Comparison of ENCODE assay signal across 26 cellular contexts in genomic region chr9:129013674-129014073, GRCh38. TPM values are rescaled to one million over a fixed set of nuclear protein-coding genes. Genes with fewer than 3 reads are reported as not detected.
A peak's percentile ranks its signal among the peaks of the same experiment; 100 is the strongest.
DNase-seq lines count a peak whose midpoint lies in the region; ATAC-seq and TF ChIP-seq lines count a peak whose summit lies in the region.
"Had no signal": no experiment of that assay in that cellular context is flagged by ENCODE, and none has a peak within 500 bp of the region (broad histone marks: within the 10 kb centered on the region; RNA-seq: fewer than 3 reads in every experiment).

No MANE protein-coding gene starts in this region.

- 86 to 92% (median 90%) methylated on average over 11 of the region's 11 CpGs for WGBS in psoas muscle, 3 donors

- in situ Hi-C loops in G401 (cut with HindIII; ENCODE audit: low sequenced_read_pairs), result no loop called here

- H3K36me3 ChIP-seq in WERI-Rb-1 (peaks cover 80% of the 10 kb centered on the region), psoas muscle (ENCODE audit: insufficient read depth in 1 of 2, low read depth in 1 of 2) (peaks cover 0 to 96% of the 10 kb centered on the region in 2 donors), right atrium auricular region (peaks cover 30% of the 10 kb centered on the region)

- DNase-seq in G401 (ENCODE audit: low spot score), result peak; percentile 27
- no peak for DNase-seq in WERI-Rb-1
- DNase-seq in psoas muscle, result no peak
- DNase-seq in right atrium auricular region (ENCODE audit: low spot score), result no peak
- no peak for DNase-seq in HuH-7.5 (ENCODE audit: low spot score)
- no peak for DNase-seq in NCI-H1417 (lab: John Stamatoyannopoulos, UW)
- DNase-seq: AML-193; CD4-positive, alpha-beta memory T cell; COR-L47; GDM1; GOT3; HCEC 1CT; KBM-7; MM.1S; NCI-H1694 treated with DMSO at 0.1 percent for 48 hours; NCI-H2081; NCI-H2227 treated with DMSO at 0.1 percent for 48 hours; NCI-H510A; NCI-H69; SHP77 treated with DMSO at 0.1 percent for 48 hours had no signal

- H3K4me1 ChIP-seq in psoas muscle (no peaks in the 10 kb centered on the region), right atrium auricular region (no peaks in the 10 kb centered on the region)

- no peak for TF ChIP-seq CTCF in WERI-Rb-1 (IDR thresholded peaks at IDR 0.05; ENCODE audit: low read depth, low read length)
- TF ChIP-seq CTCF in psoas muscle (IDR thresholded peaks at IDR 0.05), result no peak
- no peak for TF ChIP-seq CTCF in right atrium auricular region (IDR thresholded peaks at IDR 0.05)

- H3K9me3 ChIP-seq in WERI-Rb-1 (ENCODE audit: severe bottlenecking) (no peaks in the 10 kb centered on the region), psoas muscle (no peaks in the 10 kb centered on the region), right atrium auricular region (no peaks in the 10 kb centered on the region)
- H3K9me3 ChIP-seq: BLaER1 treated with 17β-estradiol and CSF1 and Interleukin-3, amounts not matched to agents 10 nM and 100 nM had no signal

- peak overlapping the region; percentile 7 for H3K27ac ChIP-seq in WERI-Rb-1
- H3K27ac ChIP-seq in psoas muscle, result no peak overlapping the region
- no peak overlapping the region for H3K27ac ChIP-seq in right atrium auricular region
- H3K27ac ChIP-seq: BLaER1 treated with 17β-estradiol and CSF1 and Interleukin-3, amounts not matched to agents 10 nM and 100 nM; HL-60 had no signal

- intact Hi-C loops in psoas muscle (cut with DNase I), result no loop called here

- ATAC-seq in esophagus mucosa (peak; percentile 2), psoas muscle (peak in 3 of 4 donors; percentile 9 to 75 (median 19)), GM19397 (IDR thresholded peaks at IDR 0.05; ENCODE audit: unreplicated experiment) (no peak)
- ATAC-seq: GM12878, Panc1 had no signal

- H3K27me3 ChIP-seq in WERI-Rb-1 (ENCODE audit: insufficient read depth, low read depth, severe bottlenecking) (no peaks in the 10 kb centered on the region), psoas muscle (ENCODE audit: insufficient read depth in 3 of 3, low read length in 2 of 3) (no peaks in the 10 kb centered on the region), right atrium auricular region (no peaks in the 10 kb centered on the region)
- H3K27me3 ChIP-seq: BLaER1 treated with 17β-estradiol and CSF1 and Interleukin-3, amounts not matched to agents 10 nM and 100 nM had no signal

- H3K4me3 ChIP-seq in WERI-Rb-1 (ENCODE audit: low read depth, low read length), result no peak overlapping the region
- no peak overlapping the region for H3K4me3 ChIP-seq in psoas muscle
- H3K4me3 ChIP-seq in right atrium auricular region, result no peak overlapping the region
- H3K4me3 ChIP-seq: BLaER1 treated with 17β-estradiol and CSF1 and Interleukin-3, amounts not matched to agents 10 nM and 100 nM; GM12878 had no signal

RNA-seq across cellular contexts. Expression of gene SH3GLB2, which starts 14.5 kb away (rescaled TPM):
- total RNA-seq in G401 (2014; rRNA removed; shearing (Covaris generic)), result 43.6 and 54.3 TPM in 2 replicates
- 101 TPM for total RNA-seq in esophagus mucosa
- total RNA-seq in psoas muscle, result 10 to 100 TPM; 33.8 to 56.8 (median 45.1) TPM
- 10 to 100 TPM; 22.2 to 33.5 (median 28.0) TPM for polyA plus RNA-seq in psoas muscle
- 10 to 100 TPM; 25.6 to 41.3 TPM for total RNA-seq in right atrium auricular region

RNA-seq across cellular contexts. Expression of gene MIGA2, which starts 22.8 kb away (rescaled TPM):
- 7.8 and 20.5 TPM in 2 replicates for total RNA-seq in G401 (2014; rRNA removed; shearing (Covaris generic))
- total RNA-seq in esophagus mucosa (21.2 TPM), psoas muscle (10 to 100 TPM in 3 of 4 donors, 1 to 10 TPM in 1; 8.4 to 17.8 (median 14.8) TPM), right atrium auricular region (10 to 100 TPM; 34.2 to 40.2 TPM)
- polyA plus RNA-seq in psoas muscle, result 10 to 100 TPM; 12.7 to 18.1 (median 13.7) TPM
